ENCODE assay signal across 1 cellular context in genomic region chr7:47454961-47455871, GRCh38.
TF ChIP-seq lines count a peak whose summit lies in the region.

No MANE protein-coding gene starts in this region.

TF ChIP-seq in HepG2, 621 proteins besides CTCF, POLR2A, EP300 and RAD21 (continued from another document):
- TF ChIP-seq STAT6 (CRISPR knock-in tag; IDR thresholded peaks at IDR 0.05; ENCODE audit: borderline replicate concordance) = no peak
- TF ChIP-seq SIN3A (IDR thresholded peaks at IDR 0.05; ENCODE audit: borderline replicate concordance, low read depth, low read length) = no peak
- no peak for TF ChIP-seq EEA1 (CRISPR knock-in tag; IDR thresholded peaks at IDR 0.05; ENCODE audit: borderline replicate concordance)
- no peak for TF ChIP-seq EED (CRISPR knock-in tag; IDR thresholded peaks at IDR 0.05)
